ENCODE assay signal across 8 cellular contexts in the genomic region with DNA sequence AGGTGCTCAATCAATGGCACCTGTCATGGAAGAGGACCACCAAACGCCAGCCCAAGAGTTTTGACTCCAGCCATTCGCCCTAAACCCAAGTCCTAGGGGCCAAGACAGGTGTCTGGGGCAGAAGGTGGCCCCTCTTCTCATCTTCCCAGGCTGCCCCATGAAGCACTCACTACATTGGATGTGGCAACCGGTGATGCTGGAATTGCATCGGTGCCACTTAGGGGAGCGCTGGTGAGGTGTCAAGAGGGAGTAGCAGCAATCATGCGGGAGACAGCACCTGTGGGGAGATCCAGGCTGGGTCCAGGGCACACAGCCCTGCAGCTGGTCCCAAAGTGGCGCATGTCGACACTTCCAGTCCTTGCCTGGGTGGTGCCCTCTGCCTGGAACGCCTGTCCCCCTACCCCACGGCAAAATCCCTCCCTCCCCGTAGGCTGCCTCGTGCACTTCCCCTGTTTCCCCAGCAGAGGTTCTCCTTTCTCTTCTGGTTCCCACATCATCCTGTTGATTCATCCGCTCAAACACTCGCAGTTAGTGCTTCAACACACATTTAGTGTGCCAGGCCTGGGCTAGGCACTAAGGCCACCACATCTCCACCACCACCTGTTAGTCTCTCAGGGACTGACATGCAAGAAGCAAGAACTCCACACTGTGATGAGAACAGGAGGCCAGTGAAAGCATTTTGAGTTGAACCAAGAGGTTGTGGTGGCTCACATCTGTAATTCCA. TPM values are rescaled to one million over a fixed set of nuclear protein-coding genes. Genes with fewer than 3 reads are reported as not detected.
DNase-seq lines count a peak whose midpoint lies in the region; ATAC-seq and TF ChIP-seq lines count a peak whose summit lies in the region.

No MANE protein-coding gene starts in this region.

- intact Hi-C loops in mucosa of descending colon (cut with DNase I, micrococcal nuclease), result loop anchor here in 1 of 2 donors (5.0 kb wide), 1 partner anchor 47 kb away; no protein-coding TSS in a partner anchor

- H3K4me3 ChIP-seq in epithelial cell of esophagus (ENCODE audit: low read length) (no peak overlapping the region), mucosa of descending colon (no peak overlapping the region)

- H3K36me3 ChIP-seq in mucosa of descending colon (ENCODE audit: low read depth), result no peaks in the 10 kb centered on the region

- H3K27ac ChIP-seq in VCaP, result peak overlapping the region; percentile 82; the same call in 1 of the 2 replicates

- DNase-seq in NCI-H146 (lab: John Stamatoyannopoulos, UW) (peak; percentile 6), NCI-H146 treated with DMSO at 0.1 percent for 48 hours (lab: John Stamatoyannopoulos, UW; ENCODE audit: unreplicated experiment) (no peak), M059J (ENCODE audit: low read depth) (peak; percentile 66), epithelial cell of esophagus (ENCODE audit: low read depth) (peak; percentile 65), mucosa of descending colon (peak in 2 of 3 donors; percentile 47 to 55), ureter (ENCODE audit: low spot score) (peak; percentile 58)

- no peaks in the 10 kb centered on the region for H3K4me1 ChIP-seq in mucosa of descending colon (ENCODE audit: low read depth)

- no peaks in the 10 kb centered on the region for H3K9me3 ChIP-seq in mucosa of descending colon

- ATAC-seq in mucosa of descending colon, result peak; percentile 89
- ATAC-seq in GM19463 (IDR thresholded peaks at IDR 0.05; ENCODE audit: unreplicated experiment), result no peak

- TF ChIP-seq CTCF in VCaP (conservative IDR thresholded peaks at IDR 0.05) (peak; percentile 90), epithelial cell of esophagus (IDR thresholded peaks at IDR 0.05; ENCODE audit: insufficient read depth, low read depth, low read length, missing control alignments) (peak; percentile 81), mucosa of descending colon (IDR thresholded peaks at IDR 0.05) (peak; percentile 56)

RNA-seq across cellular contexts. Expression of a gene that starts 18.5 kb away (rescaled TPM):
- not detected in 2 replicates for total RNA-seq in M059J (2014; rRNA removed; shearing (Covaris generic))
- total RNA-seq in mucosa of descending colon (under 1 TPM in 1 of 3 donors, not detected in 2; 0.22 TPM), ureter (not detected)

RNA-seq across cellular contexts. Expression of a gene that starts 30.8 kb away (rescaled TPM):
- 0.84 and 2.1 TPM in 2 replicates for total RNA-seq in M059J (2014; rRNA removed; shearing (Covaris generic))
- total RNA-seq in mucosa of descending colon (10 to 100 TPM in 1 of 3 donors, under 1 TPM in 2; 0.78 to 16.2 (median 0.94) TPM), ureter (2.4 TPM)

RNA-seq across cellular contexts. Expression of a gene that starts 38.3 kb away (rescaled TPM):
- total RNA-seq in M059J (2014; rRNA removed; shearing (Covaris generic)), result not detected in 2 replicates
- under 1 TPM in 2 of 3 donors, not detected in 1; 0.12 to 0.80 TPM for total RNA-seq in mucosa of descending colon
- 19.2 TPM for total RNA-seq in ureter

Comparison
In these comparisons a context has a peak if more than half of its experiments do, and no peak if none do; other contexts are left out.
1. RNA of a gene that starts 38.3 kb away (total RNA-seq): 19.2 TPM in ureter (single experiment); 0.12 to 0.80 TPM in mucosa of descending colon and not detected in M059J; every median in the first group is over 10 times any median in the second.
2. Peak in every context shown above with its lines, with median percentiles within 50 percentile points of each other: CTCF ChIP-seq.